In genomic region chrX:79325263-79325958, GRCh38 we compare ENCODE assay signal across 1 cellular context.
TF ChIP-seq lines count a peak whose summit lies in the region.

No MANE protein-coding gene starts in this region.

TF ChIP-seq in H1, 55 proteins besides CTCF, POLR2A, EP300 and RAD21:
- TF ChIP-seq CBX5 (IDR thresholded peaks at IDR 0.05; ENCODE audit: low read depth, low read length) (no peak), EZH2 (IDR thresholded peaks at IDR 0.05; ENCODE audit: low read depth, low read length, severe bottlenecking) (no peak), CHD2 (IDR thresholded peaks at IDR 0.05; ENCODE audit: low read length) (no peak), RNF2 (IDR thresholded peaks at IDR 0.05; ENCODE audit: borderline replicate concordance, low read depth, low read length, missing control alignments, poor library complexity, severe bottlenecking) (no peak), SP1 (IDR thresholded peaks at IDR 0.05; ENCODE audit: low read depth, low read length) (no peak), POU5F1 (IDR thresholded peaks at IDR 0.05; ENCODE audit: low read depth, low read length) (no peak), NRF1 (IDR thresholded peaks at IDR 0.05; ENCODE audit: low read depth, low read length) (no peak), JUN (IDR thresholded peaks at IDR 0.05; ENCODE audit: low read depth, low read length) (no peak), ATF3 (IDR thresholded peaks at IDR 0.05; ENCODE audit: insufficient read depth, low read depth, low read length) (no peak), HDAC2 (IDR thresholded peaks at IDR 0.05; ENCODE audit: borderline replicate concordance in 1 of 2, low read depth in 2 of 2, low read length in 2 of 2) (no peak), KDM5A (IDR thresholded peaks at IDR 0.05; ENCODE audit: low read length) (no peak), FOSL1 (IDR thresholded peaks at IDR 0.05; ENCODE audit: insufficient read depth, low read depth, low read length) (no peak)
